ENCODE assay signal across 1 cellular context in the genomic region with DNA sequence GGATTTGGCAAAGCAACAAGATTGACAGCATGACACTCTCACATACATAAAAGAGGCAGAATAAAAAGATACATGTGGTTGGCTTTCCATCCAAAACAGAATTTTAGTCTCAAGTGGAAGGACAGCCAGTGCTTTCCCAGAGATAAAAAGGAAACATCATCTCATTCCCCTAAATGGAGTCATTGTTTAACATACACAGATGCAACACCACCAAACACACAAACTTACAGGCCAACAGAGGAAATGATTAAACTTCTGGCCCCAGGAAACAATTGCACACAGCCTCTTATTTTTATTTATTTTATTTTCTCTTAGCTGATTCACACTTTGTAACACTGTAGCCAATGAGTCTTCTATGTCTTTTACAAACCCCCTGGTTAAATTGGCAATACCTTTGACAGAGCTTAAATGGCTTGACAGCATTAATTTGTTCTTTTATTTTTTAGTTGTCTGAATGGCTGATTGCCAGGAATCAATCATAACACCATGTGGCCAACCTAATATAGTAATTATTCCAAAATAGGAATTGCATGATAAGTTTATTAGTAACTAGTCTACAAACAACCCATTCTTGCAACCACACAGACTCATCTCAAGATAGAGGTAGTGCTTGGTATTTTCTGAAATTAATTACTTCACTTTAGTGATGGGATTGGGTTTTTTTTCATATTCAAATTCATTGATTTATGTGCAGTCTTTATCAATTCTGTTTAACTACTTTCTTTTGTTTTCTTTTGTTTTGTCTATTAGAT.
TF ChIP-seq lines count a peak whose summit lies in the region.

No MANE protein-coding gene starts in this region.

TF ChIP-seq in IMR-90, 13 proteins besides CTCF, POLR2A, EP300 and RAD21:
- TF ChIP-seq RCOR1 (IDR thresholded peaks at IDR 0.05; ENCODE audit: insufficient replicate concordance, low read length) (no peak), FOS (IDR thresholded peaks at IDR 0.05; ENCODE audit: low read depth, low read length) (0 out of 2 replicates have a peak, but pooled peaks have one; percentile 9)
